8 cellular contexts compared by ENCODE assay signal in genomic region chr14:35045798-35046047, GRCh38. TPM values are rescaled to one million over a fixed set of nuclear protein-coding genes. Genes with fewer than 3 reads are reported as not detected.
DNase-seq lines count a peak whose midpoint lies in the region; ATAC-seq and TF ChIP-seq lines count a peak whose summit lies in the region.

No MANE protein-coding gene starts in this region.

- no peaks in the 10 kb centered on the region for H3K27me3 ChIP-seq in SJSA1 (replicated peaks)
- H3K27me3 ChIP-seq in sigmoid colon = no peaks in the 10 kb centered on the region

- intact Hi-C loops in sigmoid colon (cut with DNase I) = loop anchor here (2.0 to 10.0 kb wide), 7 partner anchors 63 to 779 kb away; partner anchors contain the start of genes BAZ1A, BRMS1L, CFL2 and NFKBIA
- intact Hi-C loops in lower leg skin (cut with DNase I; ENCODE audit: low total_unique reads) = no loop called here

- peak; percentile 7 for DNase-seq in GM19238 (ENCODE audit: insufficient read length, low spot score)
- no peak for DNase-seq in SJSA1 (ENCODE audit: low read depth in 1 of 2, low spot score in 2 of 2)
- no peak for DNase-seq in fibroblast of mammary gland (ENCODE audit: low read depth)
- DNase-seq in sigmoid colon = no peak
- no peak for DNase-seq in retina
- DNase-seq in lower leg skin (ENCODE audit: low spot score in 2 of 2) = no peak

- no peaks in the 10 kb centered on the region for H3K9me3 ChIP-seq in SJSA1 (replicated peaks)
- H3K9me3 ChIP-seq in sigmoid colon = no peaks in the 10 kb centered on the region

- TF ChIP-seq CTCF in fibroblast of mammary gland (conservative IDR thresholded peaks at IDR 0.05; ENCODE audit: control insufficient read depth, insufficient read depth, low read depth, low read length) (no peak), sigmoid colon (IDR thresholded peaks at IDR 0.05) (no peak), lower leg skin (IDR thresholded peaks at IDR 0.05) (no peak)

- no peak for TF ChIP-seq EP300 in sigmoid colon (IDR thresholded peaks at IDR 0.05)

- H3K27ac ChIP-seq in SJSA1 = peak overlapping the region; percentile 82
- peak overlapping the region; percentile 93 to 98 (median 97) for H3K27ac ChIP-seq in sigmoid colon

- H3K36me3 ChIP-seq in SJSA1 = peaks cover 15% of the 10 kb centered on the region
- peaks cover 0 to 9% (median 0%) of the 10 kb centered on the region in 4 donors for H3K36me3 ChIP-seq in sigmoid colon

- H3K4me1 ChIP-seq in SJSA1 (replicated peaks) (peaks cover 11% of the 10 kb centered on the region), sigmoid colon (peaks cover 0 to 27% (median 22%) of the 10 kb centered on the region in 4 donors)

- ATAC-seq in GM18520 (IDR thresholded peaks at IDR 0.05; ENCODE audit: unreplicated experiment) (no peak), GM18861 (IDR thresholded peaks at IDR 0.05; ENCODE audit: unreplicated experiment) (no peak)

- TF ChIP-seq POLR2A in sigmoid colon (IDR thresholded peaks at IDR 0.05) = no peak
- no peak for TF ChIP-seq POLR2A in lower leg skin (IDR thresholded peaks at IDR 0.05)

- WGBS in sigmoid colon, 2 donors = 0 to 1% methylated on average over 6 of the region's 6 CpGs
- 0% methylated on average over 6 of the region's 6 CpGs for WGBS in lower leg skin, 2 donors

- peak overlapping the region; percentile 75 for H3K4me3 ChIP-seq in SJSA1
- H3K4me3 ChIP-seq in fibroblast of mammary gland (ENCODE audit: control insufficient read depth, low read depth, low read length) = peak overlapping the region; percentile 71
- H3K4me3 ChIP-seq in sigmoid colon = peak overlapping the region; percentile 67 to 87 (median 82)
- no peak overlapping the region for H3K4me3 ChIP-seq in lower leg skin (ENCODE audit: low read depth, poor library complexity, severe bottlenecking)

RNA-seq across cellular contexts. Expression of gene FAM177A1, which starts 0.3 kb away (rescaled TPM):
- total RNA-seq in SJSA1 (2014; rRNA removed; shearing (Covaris generic)) = 40.3 and 47.7 TPM in 2 replicates
- total RNA-seq in sigmoid colon (10 to 100 TPM; 26.3 to 61.5 (median 40.8) TPM), lower leg skin (10 to 100 TPM; 38.8 to 51.5 (median 47.7) TPM)
- polyA plus RNA-seq in sigmoid colon = 100 to 1,000 TPM in 2 of 3 donors, 10 to 100 TPM in 1; 66.7 to 171 (median 145) TPM
